ENCODE assay signal across 9 cellular contexts in genomic region chr16:67202426-67202825, GRCh38. TPM values are rescaled to one million over a fixed set of nuclear protein-coding genes. Genes with fewer than 3 reads are reported as not detected.
"Had no signal": no experiment of that assay in that cellular context is flagged by ENCODE, and none has a peak within 500 bp of the region (broad histone marks: within the 10 kb centered on the region; RNA-seq: fewer than 3 reads in every experiment).

No MANE protein-coding gene starts in this region.

- FAIRE-seq: H1, H54, HepG2 had no signal

- ATAC-seq: GM23338, HCT116, HepG2 had no signal

- H3K9me3 ChIP-seq: HAP-1 had no signal

- H2AFZ ChIP-seq: GM23338 had no signal

- H3K4me3 ChIP-seq: GM23338, HAP-1 had no signal

- H3K4me2 ChIP-seq: GM23338 had no signal

- DNase-seq: HFFc6, KG1 had no signal

- H3K4me1 ChIP-seq: HAP-1 had no signal

RNA-seq across cellular contexts. Expression of gene EXOC3L1, which starts 12.5 kb away (rescaled TPM):
- total RNA-seq: HepG2 had no signal
- polyA plus RNA-seq: IgD-negative memory B cell had no signal
